ENCODE assay signal across 11 cellular contexts in genomic region chr5:147567917-147568598, GRCh38. TPM values are rescaled to one million over a fixed set of nuclear protein-coding genes. Genes with fewer than 3 reads are reported as not detected.
DNase-seq lines count a peak whose midpoint lies in the region; ATAC-seq and TF ChIP-seq lines count a peak whose summit lies in the region.
"Had no signal": no experiment of that assay in that cellular context is flagged by ENCODE, and none has a peak within 500 bp of the region (broad histone marks: within the 10 kb centered on the region; RNA-seq: fewer than 3 reads in every experiment).

No MANE protein-coding gene starts in this region.

- RAD21 ChIA-PET in HCT116 (lab: Charles Lee; ENCODE audit: low non-redundant PET in 1 of 2, low total read pairs in 2 of 2, uncharacterized antibody in 2 of 2, unreplicated experiment in 2 of 2) = no interaction called here

- peaks cover 14% of the 10 kb centered on the region for H3K27me3 ChIP-seq in HCT116 (ENCODE audit: insufficient read depth, low read length)
- H3K27me3 ChIP-seq in fibroblast of lung (ENCODE audit: control insufficient read depth, insufficient read depth, low read length) = no peaks in the 10 kb centered on the region
- H3K27me3 ChIP-seq in right atrium auricular region = no peaks in the 10 kb centered on the region

- POLR2A ChIA-PET in HCT116 (lab: Charles Lee) (no interaction called here), OCI-LY7 (lab: Charles Lee) (interaction anchor here (1.0 kb wide), 1 partner anchor 200 kb away, joined by 3 read pairs; no protein-coding TSS in a partner anchor)

- CTCF ChIA-PET in HCT116 (lab: Charles Lee) (no interaction called here), OCI-LY7 (lab: Charles Lee; ENCODE audit: unreplicated experiment) (no interaction called here)

- TF ChIP-seq CTCF in HCT116 (IDR thresholded peaks at IDR 0.05 in 2 of 3, conservative IDR thresholded peaks at IDR 0.05 in 1 of 3; ENCODE audit: borderline replicate concordance in 1 of 3, insufficient read depth in 1 of 3, low read depth in 2 of 3, low read length in 2 of 3) (no peak), OCI-LY7 (conservative IDR thresholded peaks at IDR 0.05; ENCODE audit: low read length) (no peak), fibroblast of lung (conservative IDR thresholded peaks at IDR 0.05 in 1 of 2, IDR thresholded peaks at IDR 0.05 in 1 of 2; ENCODE audit: low read depth in 1 of 2, low read length in 2 of 2) (no peak), right atrium auricular region (IDR thresholded peaks at IDR 0.05) (no peak)

- H3K79me2 ChIP-seq in HCT116 (ENCODE audit: insufficient read depth, low read length) (no peaks in the 10 kb centered on the region), OCI-LY7 (ENCODE audit: insufficient read depth, low read depth, low read length) (no peaks in the 10 kb centered on the region), fibroblast of lung (ENCODE audit: control insufficient read depth, insufficient read depth, low read length) (no peaks in the 10 kb centered on the region)

- no peak for TF ChIP-seq POLR2A in HCT116 (IDR thresholded peaks at IDR 0.05; ENCODE audit: borderline replicate concordance, extremely low read depth, insufficient read depth, insufficient read length)

- no peaks in the 10 kb centered on the region for H3K9me2 ChIP-seq in HCT116 (ENCODE audit: insufficient read depth)
- no peaks in the 10 kb centered on the region for H3K9me2 ChIP-seq in OCI-LY7 (ENCODE audit: insufficient read depth, low read length)

- no peaks in the 10 kb centered on the region for H3K9me3 ChIP-seq in HCT116 (ENCODE audit: control insufficient read depth in 1 of 2, insufficient read depth in 1 of 2, low read depth in 1 of 2, low read length in 2 of 2)
- H3K9me3 ChIP-seq in OCI-LY7 (ENCODE audit: low read length) = no peaks in the 10 kb centered on the region
- H3K9me3 ChIP-seq in fibroblast of lung (ENCODE audit: control insufficient read depth, insufficient read depth, low read depth, low read length) = no peaks in the 10 kb centered on the region
- H3K9me3 ChIP-seq in right atrium auricular region = no peaks in the 10 kb centered on the region

- intact Hi-C loops in HCT116 (cut with micrococcal nuclease) = no loop called here
- intact Hi-C loops in OCI-LY7 (cut with micrococcal nuclease; ENCODE audit: unreplicated experiment) = no loop called here

- H3K36me3 ChIP-seq in HCT116 (ENCODE audit: control insufficient read depth in 1 of 2, insufficient read depth in 2 of 2, low read length in 2 of 2) (no peaks in the 10 kb centered on the region), OCI-LY7 (ENCODE audit: insufficient read depth, low read length) (no peaks in the 10 kb centered on the region), fibroblast of lung (ENCODE audit: control insufficient read depth, insufficient read depth, low read length) (no peaks in the 10 kb centered on the region), right atrium auricular region (no peaks in the 10 kb centered on the region)

- in situ Hi-C loops in G401 (cut with HindIII; ENCODE audit: low sequenced_read_pairs) (no loop called here), KBM-7 (cut with MboI; ENCODE audit: low pct_unique_long_range_greater_than_20kb, low sequenced_read_pairs) (no loop called here)

- H3K4me3 ChIP-seq in HCT116 (replicated peaks in 1 of 2; ENCODE audit: low read depth in 1 of 2, low read length in 2 of 2) = no peak overlapping the region
- H3K4me3 ChIP-seq in OCI-LY7 (ENCODE audit: low read depth, low read length, poor library complexity, severe bottlenecking) = no peak overlapping the region
- no peak overlapping the region for H3K4me3 ChIP-seq in fibroblast of lung (replicated peaks in 1 of 4; ENCODE audit: control extremely low read depth in 1 of 4, insufficient read depth in 1 of 4, low read depth in 3 of 4, low read length in 4 of 4)
- H3K4me3 ChIP-seq in right atrium auricular region = no peak overlapping the region
- H3K4me3 ChIP-seq: skin epidermis had no signal

- H2AFZ ChIP-seq in HCT116 (ENCODE audit: low read depth, low read length, poor library complexity, severe bottlenecking) = no peak overlapping the region
- H2AFZ ChIP-seq in OCI-LY7 (ENCODE audit: low read length) = no peak overlapping the region
- no peak overlapping the region for H2AFZ ChIP-seq in fibroblast of lung (ENCODE audit: low read length)

- H3K9ac ChIP-seq in HCT116 (ENCODE audit: low read length) (no peak overlapping the region), fibroblast of lung (ENCODE audit: insufficient read depth, low read length) (no peak overlapping the region)

- peak; percentile 90 for ATAC-seq in HCT116
- ATAC-seq: activated CD8-positive, alpha-beta T cell treated with anti-CD3 and anti-CD28 coated beads, Interleukin-2, amount 10 ng/mL, durations not matched to agents 7 days and 5 days had no signal

- H3K4me2 ChIP-seq in HCT116 (ENCODE audit: low read length) (0 out of 2 replicates have a peak overlapping the region, but pooled peaks have one; percentile 12), OCI-LY7 (ENCODE audit: low read length) (no peak overlapping the region; the same call in 1 of the 2 replicates), fibroblast of lung (ENCODE audit: extremely low read depth, insufficient read depth, low read length) (no peak overlapping the region)

- TF ChIP-seq RAD21 in HCT116 (IDR thresholded peaks at IDR 0.05; ENCODE audit: low read depth) = no peak

- BruUV-seq in HCT116 (replicated peaks; lab: Mats Ljungman, UMichigan) (no TSS peak), OCI-LY7 (replicated peaks; lab: Mats Ljungman, UMichigan) (no TSS peak)

- H3K27ac ChIP-seq in HCT116 (ENCODE audit: low read depth, low read length) (no peak overlapping the region), OCI-LY7 (ENCODE audit: low read depth, low read length, poor library complexity, severe bottlenecking) (no peak overlapping the region), fibroblast of lung (ENCODE audit: insufficient read depth, low read length) (no peak overlapping the region), right atrium auricular region (no peak overlapping the region)
- H3K27ac ChIP-seq: skin epidermis had no signal

- H4K20me1 ChIP-seq in HCT116 (ENCODE audit: insufficient read depth) (no peaks in the 10 kb centered on the region), OCI-LY7 (ENCODE audit: insufficient read depth, low read length) (no peaks in the 10 kb centered on the region), fibroblast of lung (ENCODE audit: control insufficient read depth, extremely low read depth, insufficient read depth, low read length) (no peaks in the 10 kb centered on the region)

- peaks cover 4 to 8% of the 10 kb centered on the region in 2 experiments; a peak in 3 of 4 replicates for H3K4me1 ChIP-seq in HCT116 (ENCODE audit: control insufficient read depth in 1 of 2, insufficient read depth in 2 of 2, low read length in 2 of 2)
- no peaks in the 10 kb centered on the region for H3K4me1 ChIP-seq in OCI-LY7 (ENCODE audit: insufficient read depth, low read length, poor library complexity, severe bottlenecking)
- H3K4me1 ChIP-seq in fibroblast of lung (ENCODE audit: control insufficient read depth, extremely low read depth, insufficient read depth, low read length) = no peaks in the 10 kb centered on the region
- H3K4me1 ChIP-seq in right atrium auricular region = no peaks in the 10 kb centered on the region

- DNase-seq in HCT116 (ENCODE audit: low read depth, low spot score) (no peak), OCI-LY7 (ENCODE audit: low spot score) (peak; percentile 7), fibroblast of lung (ENCODE audit: low read depth in 2 of 2) (peak; percentile 53 to 99), renal cortical epithelial cell (ENCODE audit: low read depth) (peak; percentile 80), G401 (ENCODE audit: low spot score) (no peak), right atrium auricular region (ENCODE audit: low spot score) (no peak), KBM-7 (no peak)
- no peak for DNase-seq in activated effector memory CD4-positive, alpha-beta T cell treated with anti-CD3 and anti-CD28 coated beads, Interleukin-2, amount 50 U/mL, for 16 hours
- DNase-seq: activated CD8-positive, alpha-beta T cell treated with anti-CD3 and anti-CD28 coated beads, Interleukin-2, amount 10 ng/mL, durations not matched to agents 7 days and 5 days; GDM1 had no signal

TF ChIP-seq in HCT116, 20 proteins besides CTCF, POLR2A, EP300 and RAD21:
- no peak for TF ChIP-seq ATF3 (IDR thresholded peaks at IDR 0.05)
- no peak for TF ChIP-seq MAX (IDR thresholded peaks at IDR 0.05)
- no peak for TF ChIP-seq SRF (IDR thresholded peaks at IDR 0.05; ENCODE audit: low read depth)
- no peak for TF ChIP-seq JUND (IDR thresholded peaks at IDR 0.05)
- TF ChIP-seq FOSL1 (IDR thresholded peaks at IDR 0.05; ENCODE audit: low read depth) = no peak
- no peak for TF ChIP-seq SP1 (IDR thresholded peaks at IDR 0.05; ENCODE audit: low read depth)

RNA-seq across cellular contexts. Expression of gene DPYSL3, which starts 58.2 kb away (rescaled TPM):
- total RNA-seq in HCT116 (2021; ENCODE audit: unreplicated experiment) (17.2 TPM), OCI-LY7 (2022) (not detected in 2 replicates), fibroblast of lung (135 and 206 TPM in 2 replicates), renal cortical epithelial cell (16.4 and 27.1 TPM in 2 replicates), right atrium auricular region (10 to 100 TPM; 45.3 to 56.2 TPM)
- 9.1 and 11.4 TPM in 2 replicates for polyA plus RNA-seq in HCT116 (2012)
- 0.70 TPM in 1 of 2 replicates, not detected in the other for total RNA-seq in OCI-LY7 (2014; rRNA removed; shearing (Covaris generic))
- polyA plus RNA-seq in fibroblast of lung = 52.4 and 158 TPM in 2 replicates
- 44.8 and 140 TPM in 2 replicates for polyA plus RNA-seq in fibroblast of lung (2012)
- 202 and 569 TPM in 2 replicates for polyA minus RNA-seq in fibroblast of lung (ENCODE audit: low replicate concordance)
- 0.58 TPM in 1 of 2 replicates, not detected in the other for total RNA-seq in G401 (2014; rRNA removed; shearing (Covaris generic))

Comparison
In these comparisons a context has a peak if more than half of its experiments do, and no peak if none do; other contexts are left out.
1. DNase-seq: peak in OCI-LY7 (single experiment), fibroblast of lung (2 of 2) and renal cortical epithelial cell (single experiment); none in HCT116 (single experiment), activated effector memory CD4-positive, alpha-beta T cell treated with anti-CD3 and anti-CD28 coated beads, Interleukin-2, amount 50 U/mL, for 16 hours (single experiment), G401 (single experiment), right atrium auricular region (single experiment) and KBM-7 (single experiment).
2. RNA of gene DPYSL3, which starts 58.2 kb away (total RNA-seq): 135 to 206 TPM in fibroblast of lung, 45.3 to 56.2 TPM in right atrium auricular region, 17.2 TPM in HCT116 (single experiment) and 16.4 to 27.1 TPM in renal cortical epithelial cell; 0.58 TPM in G401 and 0.70 TPM in OCI-LY7; every median in the first group is over 10 times any median in the second.